In genomic region chr17:30378797-30379302, GRCh38 we compare ENCODE assay signal across 8 cellular contexts. TPM values are rescaled to one million over a fixed set of nuclear protein-coding genes. Genes with fewer than 3 reads are reported as not detected.
A peak's percentile ranks its signal among the peaks of the same experiment; 100 is the strongest.
DNase-seq lines count a peak whose midpoint lies in the region; ATAC-seq and TF ChIP-seq lines count a peak whose summit lies in the region.

Gene CPD (plus strand): TSS chr17:30378927. CDS start chr17:30378981, 54 bp downstream.

- no peaks in the 10 kb centered on the region for H3K27me3 ChIP-seq in PC-3 (ENCODE audit: low read length)

- no peak within 1 kb of the TSS for H3K27ac ChIP-seq in PC-3 (ENCODE audit: low read length)

- intact Hi-C loops in PC-3 (cut with micrococcal nuclease) = no loop called here

- peak; percentile 84 for DNase-seq in DMS 273 treated with DMSO at 0.1 percent for 48 hours (lab: John Stamatoyannopoulos, UW)
- DNase-seq in Jurkat, Clone E6-1 (ENCODE audit: low read depth, low spot score) = peak; percentile 87
- peak; percentile 92 for DNase-seq in PC-3
- DNase-seq in activated T-cell treated with anti-CD3 and anti-CD28 coated beads for 48 hours (ENCODE audit: low read depth) = peak; percentile 96
- no peak for DNase-seq in epithelial cell of proximal tubule (ENCODE audit: low read depth)
- peak; percentile 98 for DNase-seq in mucosa of gallbladder (ENCODE audit: low spot score)
- peak; percentile 96 for DNase-seq in stimulated activated CD8-positive, alpha-beta memory T cell treated with anti-CD3 and anti-CD28 coated beads, Interleukin-4, amount 100 ng/mL, for 24 hours (ENCODE audit: low read depth)

- H3K4me2 ChIP-seq in PC-3 (ENCODE audit: low read length) = peak within 1 kb of the TSS; percentile 88

- H3K4me1 ChIP-seq in PC-3 (ENCODE audit: insufficient read depth, low read length) = peaks cover 37% of the 10 kb centered on the region

- peak within 1 kb of the TSS; percentile 73 for H3K9ac ChIP-seq in PC-3 (ENCODE audit: low read length)

- no peak for TF ChIP-seq CTCF in PC-3 (conservative IDR thresholded peaks at IDR 0.05; ENCODE audit: low read depth, low read length)
- no peak for TF ChIP-seq CTCF in epithelial cell of proximal tubule (conservative IDR thresholded peaks at IDR 0.05; ENCODE audit: low read depth, low read length)

- H3K79me2 ChIP-seq in PC-3 (ENCODE audit: low read length) = peaks cover 43% of the 10 kb centered on the region

- peak within 1 kb of the TSS; percentile 66 for H3K4me3 ChIP-seq in Jurkat, Clone E6-1 (ENCODE audit: low read length)
- H3K4me3 ChIP-seq in PC-3 (ENCODE audit: low read length) (peak within 1 kb of the TSS; percentile 89), epithelial cell of proximal tubule (ENCODE audit: low read depth, low read length) (peak within 1 kb of the TSS; percentile 89)

- H2AFZ ChIP-seq in PC-3 (ENCODE audit: low read length) = peak within 1 kb of the TSS; percentile 85

- H4K20me1 ChIP-seq in PC-3 (ENCODE audit: low read length) = peaks cover 15% of the 10 kb centered on the region; the same call in 1 of the 2 replicates

- POLR2A ChIA-PET in PC-3 (lab: Charles Lee; ENCODE audit: unreplicated experiment) = no interaction called here

- CTCF ChIA-PET in PC-3 (lab: Charles Lee) = no interaction called here

- no peaks in the 10 kb centered on the region for H3K36me3 ChIP-seq in PC-3 (ENCODE audit: low read depth, low read length)

- ATAC-seq in GM21529 (IDR thresholded peaks at IDR 0.05; ENCODE audit: unreplicated experiment) (peak; percentile 84), PC-3 (peak; percentile 91)

- no peaks in the 10 kb centered on the region for H3K9me2 ChIP-seq in PC-3 (replicated peaks; ENCODE audit: low read length)

- BruUV-seq in PC-3 (replicated peaks; lab: Mats Ljungman, UMichigan) = no TSS peak

- no peaks in the 10 kb centered on the region for H3K9me3 ChIP-seq in PC-3 (ENCODE audit: low read length)

- no peaks in the 10 kb centered on the region for H3F3A ChIP-seq in PC-3 (ENCODE audit: low read length, unreplicated experiment)

RNA-seq across cellular contexts. Expression of gene CPD, which starts in this region (rescaled TPM):
- polyA plus RNA-seq in Jurkat, Clone E6-1 (2012; ENCODE audit: insufficient read depth, insufficient read length) = 26.6 TPM
- total RNA-seq in PC-3 (2014; rRNA removed) (23.0 and 30.9 TPM in 2 replicates), epithelial cell of proximal tubule (49.7 and 124 TPM in 2 replicates), mucosa of gallbladder (223 TPM)
